Comparison of ENCODE assay signal across 33 cellular contexts in genomic region chr11:87372068-87372467, GRCh38.
"Had no signal": no experiment of that assay in that cellular context is flagged by ENCODE, and none has a peak within 500 bp of the region (broad histone marks: within the 10 kb centered on the region; RNA-seq: fewer than 3 reads in every experiment).

No MANE protein-coding gene starts in this region.

- H3K27me3 ChIP-seq: adrenal gland, body of pancreas, brain microvascular endothelial cell, breast epithelium had no signal

- H3K36me3 ChIP-seq: adrenal gland, brain microvascular endothelial cell, breast epithelium had no signal

- H3K4me3 ChIP-seq: adrenal gland, body of pancreas, breast epithelium had no signal

- ATAC-seq: activated CD8-positive, alpha-beta T cell treated with anti-CD3 and anti-CD28 coated beads for 36 hours; activated naive CD4-positive, alpha-beta T cell treated with anti-CD3 and anti-CD28 coated beads, Interleukin-2, amount 50 U/mL, for 72 hours; activated T-cell treated with anti-CD3 and anti-CD28 coated beads, Interleukin-2, amount 50 U/mL, for 4 hours; activated T-cell treated with anti-CD3 and anti-CD28 coated beads, Interleukin-2, amount 50 U/mL, for 72 hours; activated T-helper 17 cell treated with anti-CD3 and anti-CD28 coated beads, Interleukin-2, amount 50 U/mL, for 72 hours; body of pancreas had no signal

- H3K4me1 ChIP-seq: adrenal gland, body of pancreas, breast epithelium had no signal

- H3K9me3 ChIP-seq: adrenal gland, body of pancreas, breast epithelium had no signal

- DNase-seq: activated B cell treated with CpG ODN at 0.5 μM for 24 hours; activated CD4-positive, alpha-beta memory T cell treated with anti-CD3 and anti-CD28 coated beads for 36 hours; activated CD4-positive, alpha-beta T cell treated with anti-CD3 and anti-CD28 coated beads for 4 hours; activated CD4-positive, alpha-beta T cell treated with anti-CD3 and anti-CD28 coated beads, Interleukin-2, amount 10 ng/mL, durations not matched to agents 24 days and 14 days; activated CD4-positive, alpha-beta T cell treated with anti-CD3 and anti-CD28 coated beads, Interleukin-2, amount 50 U/mL, for 1 hour; activated CD4-positive, alpha-beta T cell treated with anti-CD3 and anti-CD28 coated beads, Interleukin-2, amount 50 U/mL, for 4 hours; activated CD4-positive, CD25-positive, alpha-beta regulatory T cell treated with anti-CD3 and anti-CD28 coated beads, Interleukin-2, amount 50 U/mL, for 72 hours; activated CD8-positive, alpha-beta memory T cell treated with anti-CD3 and anti-CD28 coated beads, Interleukin-2, amount 50 U/mL, for 4 hours; activated CD8-positive, alpha-beta T cell treated with anti-CD3 and anti-CD28 coated beads for 36 hours; activated effector memory CD4-positive, alpha-beta T cell treated with anti-CD3 and anti-CD28 coated beads, Interleukin-2, amount 50 U/mL, for 16 hours; activated gamma-delta T cell treated with Interleukin-2 at 50 U/mL for 16 hours; activated naive CD4-positive, alpha-beta T cell; activated naive CD4-positive, alpha-beta T cell treated with anti-CD3 and anti-CD28 coated beads for 36 hours; activated naive CD4-positive, alpha-beta T cell treated with anti-CD3 and anti-CD28 coated beads, Interleukin-2, amount 50 U/mL, for 16 hours; activated naive CD8-positive, alpha-beta T cell treated with anti-CD3 and anti-CD28 coated beads for 36 hours; activated T-cell treated with anti-CD3 and anti-CD28 coated beads for 4 hours; activated T-cell treated with anti-CD3 and anti-CD28 coated beads, Interleukin-2, amount 50 U/mL, for 1 hour; activated T-cell treated with anti-CD3 and anti-CD28 coated beads, Interleukin-2, amount 50 U/mL, for 4 hours; activated T-cell treated with anti-CD3 and anti-CD28 coated beads, Interleukin-2, amount 50 U/mL, for 72 hours; adrenal gland; amniotic stem cell; aorta; body of pancreas; brain microvascular endothelial cell; central memory CD4-positive, alpha-beta T cell; T-helper 2 cell; T-helper 9 cell had no signal

- FAIRE-seq: astrocyte, TTC549 had no signal

- H3K27ac ChIP-seq: adrenal gland, body of pancreas, brain microvascular endothelial cell, breast epithelium, VCaP had no signal
